Comparison of ENCODE assay signal across 17 cellular contexts in the genomic region with DNA sequence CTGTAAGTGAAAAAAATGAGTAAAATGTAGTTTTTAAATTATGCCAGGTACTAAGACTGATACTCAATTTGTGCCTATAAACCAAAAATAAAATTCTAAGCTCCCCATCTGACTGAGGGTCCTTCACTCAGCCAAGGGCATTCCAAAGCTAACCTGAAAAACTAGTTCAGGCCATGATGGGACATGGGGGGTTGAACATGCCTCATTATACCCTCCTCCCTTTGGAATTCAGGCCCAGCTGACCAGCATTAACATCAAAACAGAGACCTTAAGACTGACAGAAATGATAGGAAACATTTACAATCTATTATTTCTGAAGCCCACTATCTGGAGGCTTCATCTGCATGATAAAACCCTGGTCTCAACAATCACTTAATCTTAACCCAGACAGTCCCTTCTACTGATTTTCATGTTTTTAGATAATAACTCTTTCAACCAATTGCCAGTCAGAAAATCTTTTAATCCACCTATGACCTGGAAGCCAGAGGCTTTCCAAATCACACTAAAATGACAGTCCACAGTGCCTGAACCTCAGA.
"Had no signal": no experiment of that assay in that cellular context is flagged by ENCODE, and none has a peak within 500 bp of the region (broad histone marks: within the 10 kb centered on the region; RNA-seq: fewer than 3 reads in every experiment).

No MANE protein-coding gene starts in this region.

- H3K4me1 ChIP-seq: foreskin keratinocyte, lower lobe of right lung, uterus had no signal

- H3K9me3 ChIP-seq: lower lobe of right lung, tibial nerve, uterus had no signal

- H3K27ac Mint-ChIP-seq: activated CD4-positive, alpha-beta memory T cell treated with anti-CD3 and anti-CD28 coated beads, Interleukin-2, amount 10 ng/mL, durations not matched to agents 7 days and 5 days; activated T-cell treated with anti-CD3 and anti-CD28 coated beads, Interleukin-2, amount 50 U/mL, for 24 hours; activated T-helper 2 cell treated with anti-CD3 and anti-CD28 coated beads, Interferon-gamma antibody, Interleukin-2, Interleukin-4, amounts not matched to agents 10 μg/mL and 5 μg/mL and 100 μg/mL, durations not matched to agents 14 hours and 24 hours and 36 hours; brain had no signal

- H3K4me3 Mint-ChIP-seq: activated CD4-positive, alpha-beta memory T cell treated with anti-CD3 and anti-CD28 coated beads, Interleukin-2, amount 10 ng/mL, durations not matched to agents 7 days and 5 days; activated T-cell treated with anti-CD3 and anti-CD28 coated beads, Interleukin-2, amount 50 U/mL, for 24 hours; brain; neural crest cell had no signal

- H3K9me3 Mint-ChIP-seq: activated T-helper 2 cell treated with anti-CD3 and anti-CD28 coated beads, Interferon-gamma antibody, Interleukin-2, Interleukin-4, amounts not matched to agents 10 μg/mL and 5 μg/mL and 100 μg/mL, durations not matched to agents 14 hours and 24 hours and 36 hours had no signal

- H3K27me3 Mint-ChIP-seq: activated CD4-positive, alpha-beta memory T cell treated with anti-CD3 and anti-CD28 coated beads, Interleukin-2, amount 10 ng/mL, durations not matched to agents 7 days and 5 days; activated T-cell treated with anti-CD3 and anti-CD28 coated beads, Interleukin-2, amount 50 U/mL, for 24 hours had no signal

- H3K36me3 ChIP-seq: lower lobe of right lung, tibial nerve, uterus had no signal

- DNase-seq: activated CD4-positive, alpha-beta memory T cell treated with anti-CD3 and anti-CD28 coated beads, Interleukin-2, amount 10 ng/mL, durations not matched to agents 7 days and 5 days; activated CD4-positive, alpha-beta T cell treated with anti-CD3 and anti-CD28 coated beads for 48 hours; activated CD4-positive, CD25-positive, alpha-beta regulatory T cell; activated naive CD4-positive, alpha-beta T cell treated with Interleukin-2 at 50 U/mL for 16 hours; activated T-cell treated with anti-CD3 and anti-CD28 coated beads, Interleukin-2, amount 50 U/mL, for 24 hours; anterior cingulate cortex; foreskin keratinocyte; glutamatergic neuron; hypothalamus; lower lobe of right lung; stimulated activated CD4-positive, alpha-beta T cell treated with anti-CD3 and anti-CD28 coated beads, Interleukin-2, amount 100 ng/mL, for 24 hours; stimulated activated naive CD4-positive, alpha-beta T cell treated with Interleukin-2 at 50 U/mL for 16 hours; uterus had no signal

- H3K27ac ChIP-seq: foreskin keratinocyte, lower lobe of right lung, tibial nerve, uterus had no signal

- H3K4me3 ChIP-seq: lower lobe of right lung, tibial nerve, uterus had no signal

- H3K27me3 ChIP-seq: foreskin keratinocyte, tibial nerve, uterus had no signal
